Comparison of ENCODE assay signal across 9 cellular contexts in the genomic region with DNA sequence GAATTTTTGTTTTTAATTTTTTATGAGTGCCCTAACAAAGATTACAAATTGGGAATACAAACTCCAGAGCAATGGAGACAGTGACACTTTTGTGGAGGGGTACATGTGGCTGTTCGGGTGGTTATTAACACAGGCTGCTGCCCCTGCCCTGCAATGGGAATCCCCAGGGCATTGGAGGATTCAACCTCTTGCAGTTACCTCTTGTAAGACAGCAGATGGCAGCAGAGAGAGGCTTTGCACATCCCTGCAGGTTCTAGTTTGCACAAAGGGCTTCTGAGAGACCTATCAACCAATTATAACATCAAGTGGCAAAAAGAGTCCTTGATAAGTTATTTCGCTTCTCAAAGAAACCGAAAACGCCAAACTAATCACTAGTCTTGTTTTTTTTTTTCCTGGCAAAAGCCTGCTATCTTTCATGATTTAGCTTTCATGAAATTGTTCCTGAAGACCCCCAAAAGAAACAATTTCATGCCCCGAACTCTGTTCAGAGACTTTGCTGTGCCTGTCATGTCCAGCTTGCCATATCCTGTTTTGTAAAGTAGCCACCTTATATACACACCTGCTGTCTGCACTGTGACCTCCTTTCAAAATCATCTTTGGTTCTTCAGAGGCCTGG. TPM values are rescaled to one million over a fixed set of nuclear protein-coding genes. Genes with fewer than 3 reads are reported as not detected.
DNase-seq lines count a peak whose midpoint lies in the region; ATAC-seq and TF ChIP-seq lines count a peak whose summit lies in the region.
"Had no signal": no experiment of that assay in that cellular context is flagged by ENCODE, and none has a peak within 500 bp of the region (broad histone marks: within the 10 kb centered on the region; RNA-seq: fewer than 3 reads in every experiment).

No MANE protein-coding gene starts in this region.

- peaks cover 20% of the 10 kb centered on the region for H3K27me3 ChIP-seq in CD4-positive, CD25-positive, alpha-beta regulatory T cell (ENCODE audit: control insufficient read depth, insufficient read depth, low read length)
- peaks cover 0 to 18% (median 0%) of the 10 kb centered on the region in 4 donors for H3K27me3 ChIP-seq in esophagus squamous epithelium

- ATAC-seq in CD4-positive, CD25-positive, alpha-beta regulatory T cell (ENCODE audit: low read depth in 2 of 2): peak; percentile 89 to 91
- ATAC-seq in GM18907 (IDR thresholded peaks at IDR 0.05; ENCODE audit: unreplicated experiment): peak; percentile 81
- ATAC-seq in HG03432 (IDR thresholded peaks at IDR 0.05; ENCODE audit: unreplicated experiment): peak; percentile 74
- ATAC-seq in natural killer cell treated with Interleukin-12 subunit alpha and Interleukin-12 subunit beta and Interleukin-15 and Interleukin-18, amount 100 ng/mL, for 72 hours: peak; percentile 72 to 78
- no peak for ATAC-seq in HG03520 (IDR thresholded peaks at IDR 0.05; ENCODE audit: unreplicated experiment)

- no peaks in the 10 kb centered on the region for H3K9me3 ChIP-seq in CD4-positive, CD25-positive, alpha-beta regulatory T cell (ENCODE audit: control insufficient read depth in 2 of 2, low read length in 2 of 2)
- no peaks in the 10 kb centered on the region for H3K9me3 ChIP-seq in esophagus squamous epithelium

- DNase-seq in CD4-positive, CD25-positive, alpha-beta regulatory T cell: peak; percentile 32 to 77 (median 72)
- DNase-seq in NCI-H526 treated with DMSO at 0.1 percent for 48 hours (lab: John Stamatoyannopoulos, UW) (peak; percentile 77), esophagus squamous epithelium (lab: John Stamatoyannopoulos, UW) (no peak)
- peak; percentile 22 to 38 for DNase-seq in activated CD4-positive, alpha-beta T cell treated with anti-CD3 and anti-CD28 coated beads, Interleukin-2, amount 50 U/mL, for 48 hours
- DNase-seq in natural killer cell treated with Interleukin-12 subunit alpha and Interleukin-12 subunit beta and Interleukin-15 and Interleukin-18, amount 100 ng/mL, for 72 hours (ENCODE audit: low spot score): peak; percentile 84

- TF ChIP-seq POLR2A in esophagus squamous epithelium (IDR thresholded peaks at IDR 0.05): no peak

- intact Hi-C loops in esophagus squamous epithelium (cut with DNase I): loop anchor here (10.0 kb wide), 1 partner anchor 302 kb away; no protein-coding TSS in a partner anchor

- peaks cover 0 to 2% (median 0%) of the 10 kb centered on the region in 7 donors for H3K9me3 Mint-ChIP-seq in CD4-positive, CD25-positive, alpha-beta regulatory T cell
- H3K9me3 Mint-ChIP-seq in natural killer cell treated with Interleukin-12 subunit alpha and Interleukin-12 subunit beta and Interleukin-15 and Interleukin-18, amount 100 ng/mL, for 72 hours: no peaks in the 10 kb centered on the region

- H3K36me3 ChIP-seq in CD4-positive, CD25-positive, alpha-beta regulatory T cell (ENCODE audit: control insufficient read depth, insufficient read depth, low read length): no peaks in the 10 kb centered on the region
- H3K36me3 ChIP-seq in esophagus squamous epithelium: no peaks in the 10 kb centered on the region

- no peak overlapping the region for H3K27ac Mint-ChIP-seq in CD4-positive, CD25-positive, alpha-beta regulatory T cell
- H3K27ac Mint-ChIP-seq in natural killer cell treated with Interleukin-12 subunit alpha and Interleukin-12 subunit beta and Interleukin-15 and Interleukin-18, amount 100 ng/mL, for 72 hours: no peak overlapping the region

- no peaks in the 10 kb centered on the region for H3K4me1 ChIP-seq in CD4-positive, CD25-positive, alpha-beta regulatory T cell (ENCODE audit: control insufficient read depth, insufficient read depth, low read length, poor library complexity, severe bottlenecking)
- peaks cover 0 to 26% (median 0%) of the 10 kb centered on the region in 3 donors for H3K4me1 ChIP-seq in esophagus squamous epithelium

- WGBS in esophagus squamous epithelium, 2 donors: 18 to 20% methylated on average over 5 of the region's 5 CpGs

- peaks cover 60% of the 10 kb centered on the region for H3K27me3 Mint-ChIP-seq in CD4-positive, CD25-positive, alpha-beta regulatory T cell
- peaks cover 38 to 51% of the 10 kb centered on the region in 2 donors for H3K27me3 Mint-ChIP-seq in natural killer cell treated with Interleukin-12 subunit alpha and Interleukin-12 subunit beta and Interleukin-15 and Interleukin-18, amount 100 ng/mL, for 72 hours

- peaks cover 0 to 4% (median 0%) of the 10 kb centered on the region in 4 donors for H3K4me1 Mint-ChIP-seq in CD4-positive, CD25-positive, alpha-beta regulatory T cell
- H3K4me1 Mint-ChIP-seq in natural killer cell treated with Interleukin-12 subunit alpha and Interleukin-12 subunit beta and Interleukin-15 and Interleukin-18, amount 100 ng/mL, for 72 hours (ENCODE audit: low read depth in 2 of 2): peaks cover 0 to 4% of the 10 kb centered on the region in 2 donors

- H3K4me3 ChIP-seq in CD4-positive, CD25-positive, alpha-beta regulatory T cell (ENCODE audit: low read depth, low read length): no peak overlapping the region
- H3K4me3 ChIP-seq in esophagus squamous epithelium: no peak overlapping the region
- H3K4me3 ChIP-seq: skin epidermis had no signal

- no peaks in the 10 kb centered on the region for H3K36me3 Mint-ChIP-seq in CD4-positive, CD25-positive, alpha-beta regulatory T cell
- no peaks in the 10 kb centered on the region for H3K36me3 Mint-ChIP-seq in natural killer cell treated with Interleukin-12 subunit alpha and Interleukin-12 subunit beta and Interleukin-15 and Interleukin-18, amount 100 ng/mL, for 72 hours

- H3K4me3 Mint-ChIP-seq in CD4-positive, CD25-positive, alpha-beta regulatory T cell: no peak overlapping the region
- no peak overlapping the region for H3K4me3 Mint-ChIP-seq in natural killer cell treated with Interleukin-12 subunit alpha and Interleukin-12 subunit beta and Interleukin-15 and Interleukin-18, amount 100 ng/mL, for 72 hours

- H3K27ac ChIP-seq in CD4-positive, CD25-positive, alpha-beta regulatory T cell (ENCODE audit: insufficient read depth, low read length, poor library complexity, severe bottlenecking): no peak overlapping the region
- no peak overlapping the region for H3K27ac ChIP-seq in esophagus squamous epithelium
- H3K27ac ChIP-seq: skin epidermis had no signal

- TF ChIP-seq CTCF in esophagus squamous epithelium (IDR thresholded peaks at IDR 0.05): peak; percentile 65 to 86 (median 80)

RNA-seq across cellular contexts. Expression of a gene that starts 10.4 kb away (rescaled TPM):
- not detected for total RNA-seq in CD4-positive, CD25-positive, alpha-beta regulatory T cell
- not detected for polyA plus RNA-seq in CD4-positive, CD25-positive, alpha-beta regulatory T cell
- total RNA-seq in esophagus squamous epithelium: 1,000 to 10,000 TPM in 2 of 4 donors, 100 to 1,000 TPM in 2; 301 to 1,758 (median 1,011) TPM
- 1 to 10 TPM in 1 of 2 donors, under 1 TPM in 1; 0.17 to 6.0 TPM for total RNA-seq in natural killer cell treated with Interleukin-12 subunit alpha and Interleukin-12 subunit beta and Interleukin-15 and Interleukin-18, amount 100 ng/mL, for 72 hours

RNA-seq across cellular contexts. Expression of a gene that starts 21.5 kb away (rescaled TPM):
- total RNA-seq in CD4-positive, CD25-positive, alpha-beta regulatory T cell: not detected
- polyA plus RNA-seq in CD4-positive, CD25-positive, alpha-beta regulatory T cell: under 1 TPM in 1 of 4 donors, not detected in 3; 0.06 TPM
- 1 to 10 TPM in 2 of 4 donors, under 1 TPM in 2; 0.45 to 1.3 (median 1.00) TPM for total RNA-seq in esophagus squamous epithelium
- total RNA-seq in natural killer cell treated with Interleukin-12 subunit alpha and Interleukin-12 subunit beta and Interleukin-15 and Interleukin-18, amount 100 ng/mL, for 72 hours: under 1 TPM; 0.05 to 0.33 TPM

RNA-seq across cellular contexts. Expression of a gene that starts 49.8 kb away (rescaled TPM):
- total RNA-seq in CD4-positive, CD25-positive, alpha-beta regulatory T cell: 3.9 TPM
- polyA plus RNA-seq in CD4-positive, CD25-positive, alpha-beta regulatory T cell: 10 to 100 TPM in 1 of 4 donors, 1 to 10 TPM in 3; 4.8 to 13.8 (median 7.5) TPM
- total RNA-seq in esophagus squamous epithelium: 100 to 1,000 TPM; 147 to 460 (median 386) TPM
- total RNA-seq in natural killer cell treated with Interleukin-12 subunit alpha and Interleukin-12 subunit beta and Interleukin-15 and Interleukin-18, amount 100 ng/mL, for 72 hours: 1 to 10 TPM in 1 of 2 donors, under 1 TPM in 1; 0.62 to 3.2 TPM

Comparison
In these comparisons a context has a peak if more than half of its experiments do, and no peak if none do; other contexts are left out.
1. RNA of a gene that starts 10.4 kb away (total RNA-seq): 301 to 1,758 TPM in esophagus squamous epithelium; 0.17 to 6.0 TPM in natural killer cell treated with Interleukin-12 subunit alpha and Interleukin-12 subunit beta and Interleukin-15 and Interleukin-18, amount 100 ng/mL, for 72 hours and not detected in CD4-positive, CD25-positive, alpha-beta regulatory T cell (single experiment); every median in the first group is over 10 times any median in the second.
2. RNA of a gene that starts 49.8 kb away (total RNA-seq): 147 to 460 TPM in esophagus squamous epithelium; 3.9 TPM in CD4-positive, CD25-positive, alpha-beta regulatory T cell (single experiment) and 0.62 to 3.2 TPM in natural killer cell treated with Interleukin-12 subunit alpha and Interleukin-12 subunit beta and Interleukin-15 and Interleukin-18, amount 100 ng/mL, for 72 hours; every median in the first group is over 10 times any median in the second.